ENCODE assay signal across 8 cellular contexts in genomic region chr9:130042931-130043653, GRCh38. TPM values are rescaled to one million over a fixed set of nuclear protein-coding genes. Genes with fewer than 3 reads are reported as not detected.
A peak's percentile ranks its signal among the peaks of the same experiment; 100 is the strongest.
DNase-seq lines count a peak whose midpoint lies in the region; ATAC-seq lines count a peak whose summit lies in the region.

Gene FNBP1 (minus strand): TSS chr9:130043189. CDS start chr9:130042975, 214 bp downstream.

- H3K36me3 Mint-ChIP-seq in activated CD4-positive, alpha-beta T cell treated with anti-CD3 and anti-CD28 coated beads, Interleukin-2, amount 10 ng/mL, durations not matched to agents 24 days and 14 days (ENCODE audit: low read depth), result peaks cover 21% of the 10 kb centered on the region

- H3K27ac ChIP-seq in cingulate gyrus (ENCODE audit: low read depth, low read length) (peak within 1 kb of the TSS; percentile 92), layer of hippocampus (ENCODE audit: low read depth, low read length) (peak within 1 kb of the TSS; percentile 89)

- intact Hi-C loops in activated CD4-positive, alpha-beta T cell treated with anti-CD3 and anti-CD28 coated beads, Interleukin-2, amount 10 ng/mL, durations not matched to agents 24 days and 14 days (cut with micrococcal nuclease), result loop anchor here (1.0 kb wide), 1 partner anchor 10 kb away; the partner anchor contains the start of gene GPR107

- H3K27me3 ChIP-seq in layer of hippocampus (ENCODE audit: control insufficient read depth, insufficient read depth, low read length), result no peaks in the 10 kb centered on the region

- ATAC-seq in HG02642 (IDR thresholded peaks at IDR 0.05; ENCODE audit: poor library complexity, unreplicated experiment) (peak; percentile 46), HG02938 (IDR thresholded peaks at IDR 0.05; ENCODE audit: unreplicated experiment) (no peak)

- in situ Hi-C loops in G401 (cut with HindIII; ENCODE audit: low sequenced_read_pairs), result no loop called here

- H3K27me3 Mint-ChIP-seq in activated CD4-positive, alpha-beta T cell treated with anti-CD3 and anti-CD28 coated beads, Interleukin-2, amount 10 ng/mL, durations not matched to agents 24 days and 14 days, result no peaks in the 10 kb centered on the region

- peaks cover 39% of the 10 kb centered on the region for H3K4me1 Mint-ChIP-seq in activated CD4-positive, alpha-beta T cell treated with anti-CD3 and anti-CD28 coated beads, Interleukin-2, amount 10 ng/mL, durations not matched to agents 24 days and 14 days

- no peaks in the 10 kb centered on the region for H3K9me3 Mint-ChIP-seq in activated CD4-positive, alpha-beta T cell treated with anti-CD3 and anti-CD28 coated beads, Interleukin-2, amount 10 ng/mL, durations not matched to agents 24 days and 14 days

- DNase-seq in G401 (ENCODE audit: low spot score) (peak; percentile 82), NCI-H2227 treated with DMSO at 0.1 percent for 48 hours (lab: John Stamatoyannopoulos, UW) (peak; percentile 62)
- peak; percentile 94 for DNase-seq in activated CD4-positive, alpha-beta T cell treated with anti-CD3 and anti-CD28 coated beads, Interleukin-2, amount 10 ng/mL, durations not matched to agents 24 days and 14 days
- DNase-seq in stimulated activated CD4-positive, alpha-beta T cell treated with anti-CD3 and anti-CD28 coated beads, Interleukin-1b, Interleukin-23, amount 100 ng/mL, for 1 hour (ENCODE audit: low read depth in 2 of 2), result peak; percentile 59 to 71

- peak within 1 kb of the TSS; percentile 93 for H3K27ac Mint-ChIP-seq in activated CD4-positive, alpha-beta T cell treated with anti-CD3 and anti-CD28 coated beads, Interleukin-2, amount 10 ng/mL, durations not matched to agents 24 days and 14 days

- peak within 1 kb of the TSS; percentile 94 for H3K4me3 Mint-ChIP-seq in activated CD4-positive, alpha-beta T cell treated with anti-CD3 and anti-CD28 coated beads, Interleukin-2, amount 10 ng/mL, durations not matched to agents 24 days and 14 days

RNA-seq across cellular contexts. Expression of gene FNBP1, which starts in this region (rescaled TPM):
- total RNA-seq in G401 (2014; rRNA removed; shearing (Covaris generic)), result 7.5 and 16.6 TPM in 2 replicates
- 245 TPM in 2 replicates for total RNA-seq in activated CD4-positive, alpha-beta T cell treated with anti-CD3 and anti-CD28 coated beads, Interleukin-2, amount 10 ng/mL, durations not matched to agents 24 days and 14 days

Comparison
In these comparisons a context has a peak if more than half of its experiments do, and no peak if none do; other contexts are left out.
1. RNA of gene FNBP1 (total RNA-seq): 245 TPM in activated CD4-positive, alpha-beta T cell treated with anti-CD3 and anti-CD28 coated beads, Interleukin-2, amount 10 ng/mL, durations not matched to agents 24 days and 14 days; 7.5 to 16.6 TPM in G401; every median in the first group is over 10 times any median in the second.
2. Peak in every context shown above with its lines, with median percentiles within 50 percentile points of each other: DNase-seq.